In the genomic region with DNA sequence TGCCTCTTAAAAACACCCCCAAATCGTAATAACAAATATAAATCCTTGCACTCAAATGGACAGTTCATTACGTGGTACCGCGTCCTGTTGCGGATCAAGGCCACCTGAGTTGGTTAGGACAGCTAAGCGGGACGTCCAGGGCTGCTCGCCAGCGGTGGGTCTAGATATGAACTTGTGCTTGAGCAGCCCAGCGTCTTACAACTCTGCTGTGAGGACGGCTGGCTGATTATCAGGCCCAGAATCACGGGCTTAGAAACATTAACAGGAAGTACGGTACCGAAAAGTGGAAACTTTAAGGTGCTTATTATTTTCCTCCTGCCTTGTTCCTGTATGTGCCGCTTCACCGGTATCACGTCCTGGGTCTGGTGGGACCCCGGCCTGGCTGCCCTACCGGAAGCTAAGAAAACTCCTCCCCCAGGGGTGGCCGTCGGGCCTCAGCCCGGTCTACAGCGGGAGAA, we compare ENCODE assay signal across 8 cellular contexts. TPM values are rescaled to one million over a fixed set of nuclear protein-coding genes. Genes with fewer than 3 reads are reported as not detected.
A peak's percentile ranks its signal among the peaks of the same experiment; 100 is the strongest.
DNase-seq lines count a peak whose midpoint lies in the region; ATAC-seq and TF ChIP-seq lines count a peak whose summit lies in the region.

No MANE protein-coding gene starts in this region.

- peaks cover 57% of the 10 kb centered on the region for H3K79me2 ChIP-seq in OCI-LY7 (ENCODE audit: insufficient read depth, low read depth, low read length)

- H3K4me2 ChIP-seq in OCI-LY7 (ENCODE audit: low read length), result peak overlapping the region; percentile 83

- peaks cover 34% of the 10 kb centered on the region for H4K20me1 ChIP-seq in OCI-LY7 (ENCODE audit: insufficient read depth, low read length)

- H3K36me3 ChIP-seq in OCI-LY7 (ENCODE audit: insufficient read depth, low read length) (peaks cover 44% of the 10 kb centered on the region), colonic mucosa (no peaks in the 10 kb centered on the region), muscle layer of duodenum (ENCODE audit: control insufficient read depth in 1 of 2, insufficient read depth in 2 of 2, low read length in 2 of 2) (peaks cover 0 to 19% of the 10 kb centered on the region in 2 donors)

- DNase-seq in SIG-M5 treated with dmso at 0.1 percent for 504 hours (lab: John Stamatoyannopoulos, UW; ENCODE audit: unreplicated experiment), result peak; percentile 65
- DNase-seq in SIG-M5 (lab: John Stamatoyannopoulos, UW), result no peak
- peak; percentile 92 for DNase-seq in OCI-LY7 (ENCODE audit: low spot score)
- no peak for DNase-seq in colonic mucosa
- no peak for DNase-seq in midbrain (lab: John Stamatoyannopoulos, UW)
- no peak for DNase-seq in stimulated activated naive CD4-positive, alpha-beta T cell (lab: John Stamatoyannopoulos, UW)

- TF ChIP-seq CTCF in OCI-LY7 (conservative IDR thresholded peaks at IDR 0.05; ENCODE audit: low read length) (no peak), colonic mucosa (IDR thresholded peaks at IDR 0.05) (no peak)

- H3K9me3 ChIP-seq in OCI-LY7 (ENCODE audit: low read length) (no peaks in the 10 kb centered on the region), colonic mucosa (no peaks in the 10 kb centered on the region), muscle layer of duodenum (ENCODE audit: control insufficient read depth in 1 of 2, low read length in 2 of 2) (no peaks in the 10 kb centered on the region)

- H3K4me1 ChIP-seq in OCI-LY7 (ENCODE audit: insufficient read depth, low read length, poor library complexity, severe bottlenecking) (peaks cover 35% of the 10 kb centered on the region), colonic mucosa (peaks cover 11% of the 10 kb centered on the region), muscle layer of duodenum (ENCODE audit: control insufficient read depth in 1 of 2, insufficient read depth in 2 of 2, low read length in 2 of 2) (peaks cover 18 to 36% of the 10 kb centered on the region in 2 donors)

- peak overlapping the region; percentile 99 for H3K4me3 ChIP-seq in OCI-LY7 (ENCODE audit: low read depth, low read length, poor library complexity, severe bottlenecking)
- H3K4me3 ChIP-seq in colonic mucosa, result peak overlapping the region; percentile 72
- H3K4me3 ChIP-seq in muscle layer of duodenum (ENCODE audit: low read depth in 1 of 2, low read length in 2 of 2), result peak overlapping the region; percentile 70 to 90

- POLR2A ChIA-PET in OCI-LY7 (lab: Charles Lee), result no interaction called here

- BruUV-seq in OCI-LY7 (replicated peaks; lab: Mats Ljungman, UMichigan), result TSS peak; percentile 91

- peak; percentile 32 for ATAC-seq in HG02642 (IDR thresholded peaks at IDR 0.05; ENCODE audit: poor library complexity, unreplicated experiment)

- intact Hi-C loops in OCI-LY7 (cut with micrococcal nuclease; ENCODE audit: unreplicated experiment) (loop anchor here (1.0 to 10.0 kb wide), 5 partner anchors 25 to 217 kb away; partner anchors contain the start of genes CEMP1, ELOB, KCTD5 and PDPK1), colonic mucosa (cut with DNase I) (no loop called here)

- H3K9me2 ChIP-seq in OCI-LY7 (ENCODE audit: insufficient read depth, low read length), result no peaks in the 10 kb centered on the region

- CTCF ChIA-PET in OCI-LY7 (lab: Charles Lee; ENCODE audit: unreplicated experiment), result no interaction called here

- peak overlapping the region; percentile 95 for H3K27ac ChIP-seq in OCI-LY7 (ENCODE audit: low read depth, low read length, poor library complexity, severe bottlenecking)
- peak overlapping the region; percentile 95 for H3K27ac ChIP-seq in colonic mucosa
- peak overlapping the region; percentile 98 for H3K27ac ChIP-seq in muscle layer of duodenum (ENCODE audit: low read length)

- peak overlapping the region; percentile 92 to 96 for H3K9ac ChIP-seq in colonic mucosa (ENCODE audit: low read depth in 2 of 2, low read length in 2 of 2)

- H2AFZ ChIP-seq in OCI-LY7 (ENCODE audit: low read length), result peak overlapping the region; percentile 40; the same call in 1 of the 2 replicates

- H3K27me3 ChIP-seq in colonic mucosa (no peaks in the 10 kb centered on the region), muscle layer of duodenum (ENCODE audit: low read depth, low read length) (no peaks in the 10 kb centered on the region)

RNA-seq across cellular contexts. Expression of gene SRRM2, which starts 0.8 kb away (rescaled TPM):
- 206 and 208 TPM in 2 replicates for total RNA-seq in OCI-LY7 (2014; rRNA removed; shearing (Covaris generic))
- total RNA-seq in OCI-LY7 (2022), result 819 and 825 TPM in 2 replicates
- total RNA-seq in colonic mucosa, result 100 to 1,000 TPM; 377 to 539 TPM

RNA-seq across cellular contexts. Expression of gene ELOB, which starts 25.5 kb away (rescaled TPM):
- 282 and 285 TPM in 2 replicates for total RNA-seq in OCI-LY7 (2014; rRNA removed; shearing (Covaris generic))
- 204 and 209 TPM in 2 replicates for total RNA-seq in OCI-LY7 (2022)
- total RNA-seq in colonic mucosa, result 100 to 1,000 TPM; 230 to 333 TPM

RNA-seq across cellular contexts. Expression of gene PRSS27, which starts 31.6 kb away (rescaled TPM):
- 1.3 and 2.7 TPM in 2 replicates for total RNA-seq in OCI-LY7 (2014; rRNA removed; shearing (Covaris generic))
- total RNA-seq in OCI-LY7 (2022), result 5.7 and 7.7 TPM in 2 replicates
- under 1 TPM; 0.15 to 0.56 TPM for total RNA-seq in colonic mucosa

RNA-seq across cellular contexts. Expression of gene PRSS33, which starts 35.8 kb away (rescaled TPM):
- total RNA-seq in OCI-LY7 (2014; rRNA removed; shearing (Covaris generic)), result not detected in 2 replicates
- total RNA-seq in OCI-LY7 (2022) (not detected in 2 replicates), colonic mucosa (not detected)

RNA-seq across cellular contexts. Expression of gene PRSS41, which starts 46.7 kb away (rescaled TPM):
- total RNA-seq in OCI-LY7 (2014; rRNA removed; shearing (Covaris generic)), result not detected in 2 replicates
- total RNA-seq in OCI-LY7 (2022), result not detected in 2 replicates
- total RNA-seq in colonic mucosa, result not detected

Comparison
In these comparisons a context has a peak if more than half of its experiments do, and no peak if none do; other contexts are left out.
1. DNase-seq: peak in SIG-M5 treated with dmso at 0.1 percent for 504 hours (single experiment) and OCI-LY7 (single experiment); none in SIG-M5 (single experiment), colonic mucosa (single experiment), midbrain (single experiment) and stimulated activated naive CD4-positive, alpha-beta T cell (0 of 6).
2. Peak in every context shown above with its lines, with median percentiles within 50 percentile points of each other: H3K27ac ChIP-seq and H3K4me3 ChIP-seq.